Comparison of ENCODE assay signal across 8 cellular contexts in genomic region chr16:27367463-27368357, GRCh38. TPM values are rescaled to one million over a fixed set of nuclear protein-coding genes. Genes with fewer than 3 reads are reported as not detected.
DNase-seq lines count a peak whose midpoint lies in the region; ATAC-seq and TF ChIP-seq lines count a peak whose summit lies in the region.

No MANE protein-coding gene starts in this region.

- H4K20me1 ChIP-seq in fibroblast of lung (ENCODE audit: control insufficient read depth, extremely low read depth, insufficient read depth, low read length) = no peaks in the 10 kb centered on the region

- H3K4me3 ChIP-seq in CD8-positive, alpha-beta T cell (ENCODE audit: low read depth, low read length) = peak overlapping the region; percentile 11
- no peak overlapping the region for H3K4me3 ChIP-seq in fibroblast of lung (replicated peaks in 1 of 4; ENCODE audit: control extremely low read depth in 1 of 4, insufficient read depth in 1 of 4, low read depth in 3 of 4, low read length in 4 of 4)

- CTCF ChIA-PET in CD8-positive, alpha-beta T cell (lab: Charles Lee) = interaction anchor here (0.7 to 9.4 kb wide), 42 partner anchors 10 to 218 kb away, joined by 3 to 69 read pairs (median 6); partner anchors contain the start of genes IL21R and KDM8

- peak; percentile 73 for TF ChIP-seq CTCF in CD8-positive, alpha-beta T cell (IDR thresholded peaks at IDR 0.05)
- TF ChIP-seq CTCF in fibroblast of lung (conservative IDR thresholded peaks at IDR 0.05 in 1 of 2, IDR thresholded peaks at IDR 0.05 in 1 of 2; ENCODE audit: low read depth in 1 of 2, low read length in 2 of 2) = peak; percentile 59 to 82
- TF ChIP-seq CTCF in nephron progenitor cell (IDR thresholded peaks at IDR 0.05) = peak; percentile 58

- intact Hi-C loops in CD8-positive, alpha-beta T cell (cut with DNase I, micrococcal nuclease) = loop anchor here (1.0 to 2.0 kb wide), 14 partner anchors 35 to 212 kb away; partner anchors contain the start of gene IL21R (in 2 of the 2)

- H3K9me3 ChIP-seq in CD8-positive, alpha-beta T cell (ENCODE audit: low read length) = no peaks in the 10 kb centered on the region
- no peaks in the 10 kb centered on the region for H3K9me3 ChIP-seq in fibroblast of lung (ENCODE audit: control insufficient read depth, insufficient read depth, low read depth, low read length)

- H3K4me3 Mint-ChIP-seq in CD8-positive, alpha-beta T cell = peak overlapping the region; percentile 26
- H3K4me3 Mint-ChIP-seq in activated T-cell treated with anti-CD3 and anti-CD28 coated beads, Interleukin-2, amount 50 U/mL, for 72 hours = peak overlapping the region; percentile 68 to 72
- H3K4me3 Mint-ChIP-seq in nephron progenitor cell = no peak overlapping the region

- no peaks in the 10 kb centered on the region for H3K27me3 Mint-ChIP-seq in CD8-positive, alpha-beta T cell (ENCODE audit: low read depth)
- H3K27me3 Mint-ChIP-seq in activated T-cell treated with anti-CD3 and anti-CD28 coated beads, Interleukin-2, amount 50 U/mL, for 72 hours (ENCODE audit: low read depth) = no peaks in the 10 kb centered on the region
- peaks cover 8% of the 10 kb centered on the region for H3K27me3 Mint-ChIP-seq in nephron progenitor cell (ENCODE audit: low read depth, poor library complexity)

- peak; percentile 81 for ATAC-seq in CD8-positive, alpha-beta T cell
- ATAC-seq in GM19395 (IDR thresholded peaks at IDR 0.05; ENCODE audit: unreplicated experiment) (peak; percentile 71), HG03469 (IDR thresholded peaks at IDR 0.05; ENCODE audit: unreplicated experiment) (peak; percentile 44)
- peak; percentile 74 to 78 for ATAC-seq in activated T-cell treated with anti-CD3 and anti-CD28 coated beads, Interleukin-2, amount 50 U/mL, for 72 hours (replicated peaks in 1 of 2)
- peak; percentile 82 for ATAC-seq in stimulated activated naive CD8-positive, alpha-beta T cell treated with anti-CD3 and anti-CD28 coated beads, Interleukin-15, Interleukin-2, amounts not matched to agents 100 U/mL and 50 U/mL, for 24 hours

- peaks cover 20% of the 10 kb centered on the region for H3K36me3 Mint-ChIP-seq in CD8-positive, alpha-beta T cell
- H3K36me3 Mint-ChIP-seq in activated T-cell treated with anti-CD3 and anti-CD28 coated beads, Interleukin-2, amount 50 U/mL, for 72 hours (ENCODE audit: insufficient read depth in 2 of 2) = peaks cover 18 to 30% of the 10 kb centered on the region in 2 donors
- no peaks in the 10 kb centered on the region for H3K36me3 Mint-ChIP-seq in nephron progenitor cell (ENCODE audit: low read depth)

- no peaks in the 10 kb centered on the region for H3K79me2 ChIP-seq in fibroblast of lung (ENCODE audit: control insufficient read depth, insufficient read depth, low read length)

- H3K27ac ChIP-seq in CD8-positive, alpha-beta T cell (ENCODE audit: low read depth, low read length) = peak overlapping the region; percentile 97
- peak overlapping the region; percentile 18 for H3K27ac ChIP-seq in fibroblast of lung (ENCODE audit: insufficient read depth, low read length)

- no peaks in the 10 kb centered on the region for H3K36me3 ChIP-seq in CD8-positive, alpha-beta T cell (ENCODE audit: insufficient read depth, low read length)
- peaks cover 10% of the 10 kb centered on the region for H3K36me3 ChIP-seq in fibroblast of lung (ENCODE audit: control insufficient read depth, insufficient read depth, low read length)

- peaks cover 5% of the 10 kb centered on the region for H3K9me3 Mint-ChIP-seq in CD8-positive, alpha-beta T cell
- H3K9me3 Mint-ChIP-seq in activated T-cell treated with anti-CD3 and anti-CD28 coated beads, Interleukin-2, amount 50 U/mL, for 72 hours = peaks cover 4 to 10% of the 10 kb centered on the region in 2 donors
- peaks cover 4% of the 10 kb centered on the region for H3K9me3 Mint-ChIP-seq in nephron progenitor cell

- peaks cover 69% of the 10 kb centered on the region for H3K4me1 Mint-ChIP-seq in CD8-positive, alpha-beta T cell (ENCODE audit: low read depth)
- peaks cover 74% of the 10 kb centered on the region for H3K4me1 Mint-ChIP-seq in activated T-cell treated with anti-CD3 and anti-CD28 coated beads, Interleukin-2, amount 50 U/mL, for 72 hours (ENCODE audit: low read depth)
- H3K4me1 Mint-ChIP-seq in nephron progenitor cell = no peaks in the 10 kb centered on the region

- H3K4me1 ChIP-seq in CD8-positive, alpha-beta T cell (ENCODE audit: insufficient read depth, low read length) = peaks cover 58% of the 10 kb centered on the region
- peaks cover 7% of the 10 kb centered on the region for H3K4me1 ChIP-seq in fibroblast of lung (ENCODE audit: control insufficient read depth, extremely low read depth, insufficient read depth, low read length)

- peak overlapping the region; percentile 30 for H3K4me2 ChIP-seq in fibroblast of lung (ENCODE audit: extremely low read depth, insufficient read depth, low read length)

- POLR2A ChIA-PET in CD8-positive, alpha-beta T cell (lab: Charles Lee) = interaction anchor here (0.6 to 5.1 kb wide), 33 partner anchors 9 to 205 kb away, joined by 3 to 68 read pairs (median 5); partner anchors contain the start of genes IL21R and KDM8

- peak overlapping the region; percentile 99 for H3K27ac Mint-ChIP-seq in CD8-positive, alpha-beta T cell
- H3K27ac Mint-ChIP-seq in activated T-cell treated with anti-CD3 and anti-CD28 coated beads, Interleukin-2, amount 50 U/mL, for 72 hours = peak overlapping the region; percentile 89
- H3K27ac Mint-ChIP-seq in nephron progenitor cell = no peak overlapping the region

- peak; percentile 70 to 98 (median 83) for DNase-seq in CD8-positive, alpha-beta T cell
- DNase-seq in activated T-cell treated with anti-CD3 and anti-CD28 coated beads, Interleukin-2, amount 50 U/mL, for 72 hours = peak; percentile 90 to 93
- peak; percentile 46 to 63 for DNase-seq in fibroblast of lung (ENCODE audit: low read depth in 2 of 2)
- peak; percentile 71 for DNase-seq in nephron progenitor cell
- peak; percentile 92 for DNase-seq in stimulated activated naive CD8-positive, alpha-beta T cell treated with anti-CD3 and anti-CD28 coated beads, Interleukin-15, Interleukin-2, amounts not matched to agents 100 U/mL and 50 U/mL, for 24 hours

- no peak overlapping the region for H3K9ac ChIP-seq in fibroblast of lung (ENCODE audit: insufficient read depth, low read length)

- no peaks in the 10 kb centered on the region for H3K27me3 ChIP-seq in CD8-positive, alpha-beta T cell (ENCODE audit: insufficient read depth, low read length)
- H3K27me3 ChIP-seq in fibroblast of lung (ENCODE audit: control insufficient read depth, insufficient read depth, low read length) = no peaks in the 10 kb centered on the region

- peak overlapping the region; percentile 13 for H2AFZ ChIP-seq in fibroblast of lung (ENCODE audit: low read length)

TF ChIP-seq in PFSK-1, 5 proteins besides CTCF, POLR2A, EP300 and RAD21:
- TF ChIP-seq FOXP2 (optimal IDR thresholded peaks at IDR 0.05; ENCODE audit: borderline replicate concordance, extremely low read depth, extremely low read length, insufficient read depth) = peak; percentile 36
- no peak for TF ChIP-seq SIN3A (IDR thresholded peaks at IDR 0.05; ENCODE audit: borderline replicate concordance, insufficient read depth, low read length)
- TF ChIP-seq TAF1 (IDR thresholded peaks at IDR 0.05; ENCODE audit: borderline replicate concordance, insufficient read depth, low read length) = no peak

RNA-seq across cellular contexts. Expression of gene IL21R, which starts 34.3 kb away (rescaled TPM):
- total RNA-seq in CD8-positive, alpha-beta T cell = 100 to 1,000 TPM; 113 to 121 TPM
- polyA plus RNA-seq in PFSK-1 (2012; ENCODE audit: insufficient read length, low read depth) = 1.7 TPM
- total RNA-seq in activated T-cell treated with anti-CD3 and anti-CD28 coated beads, Interleukin-2, amount 50 U/mL, for 72 hours = 100 to 1,000 TPM; 155 to 166 TPM
- 1.8 and 7.4 TPM in 2 replicates for total RNA-seq in fibroblast of lung
- polyA plus RNA-seq in fibroblast of lung = 0.87 and 0.95 TPM in 2 replicates
- polyA plus RNA-seq in fibroblast of lung (2012) = 0.86 and 1.7 TPM in 2 replicates
- polyA minus RNA-seq in fibroblast of lung (ENCODE audit: low replicate concordance) = 1.5 and 4.9 TPM in 2 replicates

RNA-seq across cellular contexts. Expression of gene IL4R, which starts 53.9 kb away (rescaled TPM):
- 100 to 1,000 TPM; 224 to 240 TPM for total RNA-seq in CD8-positive, alpha-beta T cell
- 23.4 TPM for polyA plus RNA-seq in PFSK-1 (2012; ENCODE audit: insufficient read length, low read depth)
- total RNA-seq in activated T-cell treated with anti-CD3 and anti-CD28 coated beads, Interleukin-2, amount 50 U/mL, for 72 hours = 100 to 1,000 TPM; 313 to 348 TPM
- 21.1 and 23.6 TPM in 2 replicates for total RNA-seq in fibroblast of lung
- 17.1 and 25.5 TPM in 2 replicates for polyA plus RNA-seq in fibroblast of lung
- 16.8 and 23.5 TPM in 2 replicates for polyA plus RNA-seq in fibroblast of lung (2012)
- polyA minus RNA-seq in fibroblast of lung (ENCODE audit: low replicate concordance) = 57.5 and 131 TPM in 2 replicates

Comparison
In these comparisons a context has a peak if more than half of its experiments do, and no peak if none do; other contexts are left out.
1. RNA of gene IL21R, which starts 34.3 kb away (total RNA-seq): 155 to 166 TPM in activated T-cell treated with anti-CD3 and anti-CD28 coated beads, Interleukin-2, amount 50 U/mL, for 72 hours and 113 to 121 TPM in CD8-positive, alpha-beta T cell; 1.8 to 7.4 TPM in fibroblast of lung; every median in the first group is over 10 times any median in the second.
2. Peak in every context shown above with its lines, with median percentiles within 50 percentile points of each other: ATAC-seq, DNase-seq and CTCF ChIP-seq.